16 cellular contexts compared by ENCODE assay signal in the genomic region with DNA sequence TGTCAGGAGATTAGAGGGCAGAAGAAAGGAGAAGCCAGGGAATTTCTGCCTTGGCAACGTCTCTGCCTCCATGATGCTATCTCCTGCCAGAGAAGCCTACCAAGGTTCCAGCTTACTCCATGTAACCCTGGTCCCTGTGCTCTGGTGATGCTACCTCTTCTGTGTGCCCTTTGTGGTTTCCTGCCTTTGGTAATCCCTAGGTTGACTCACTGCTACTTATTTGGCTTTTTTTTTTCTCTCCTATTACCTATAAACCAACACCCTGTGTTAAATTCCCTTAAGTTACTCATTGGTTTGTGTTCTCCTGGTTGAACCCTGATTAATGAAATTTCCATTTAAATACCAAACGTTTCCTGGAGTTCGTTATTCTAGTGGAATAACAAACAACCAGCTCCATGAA.
A peak's percentile ranks its signal among the peaks of the same experiment; 100 is the strongest.
DNase-seq lines count a peak whose midpoint lies in the region; ATAC-seq, FAIRE-seq and TF ChIP-seq lines count a peak whose summit lies in the region.
"Had no signal": no experiment of that assay in that cellular context is flagged by ENCODE, and none has a peak within 500 bp of the region (broad histone marks: within the 10 kb centered on the region; RNA-seq: fewer than 3 reads in every experiment).

No MANE protein-coding gene starts in this region.

- no peaks in the 10 kb centered on the region for H3K36me3 Mint-ChIP-seq in astrocyte (ENCODE audit: low read depth, unreplicated experiment)
- H3K36me3 Mint-ChIP-seq: activated naive CD8-positive, alpha-beta T cell had no signal

- no peak overlapping the region for H3K27ac ChIP-seq in astrocyte (ENCODE audit: low read depth, low read length)
- H3K27ac ChIP-seq: cardiac muscle cell had no signal

- no peak for TF ChIP-seq CTCF in astrocyte (IDR thresholded peaks at IDR 0.05; ENCODE audit: insufficient read depth, low read depth, low read length)

- no peak overlapping the region for H3K4me2 ChIP-seq in astrocyte (ENCODE audit: low read length)

- no peaks in the 10 kb centered on the region for H3K4me1 ChIP-seq in astrocyte (ENCODE audit: insufficient read depth, low read length)

- DNase-seq in LoVo (ENCODE audit: low spot score) (peak; percentile 46), astrocyte (ENCODE audit: low read depth) (peak; percentile 2), kidney tubule cell (ENCODE audit: low spot score) (peak; percentile 88), DMS153 (lab: John Stamatoyannopoulos, UW) (no peak)
- no peak for DNase-seq in activated naive CD4-positive, alpha-beta T cell (lab: John Stamatoyannopoulos, UW)
- DNase-seq: activated CD4-positive, alpha-beta T cell treated with anti-CD3 and anti-CD28 coated beads, Interleukin-2, amount 10 ng/mL, durations not matched to agents 24 days and 14 days; effector CD4-positive, alpha-beta T cell; foreskin melanocyte; NCI-H2107; nephron progenitor cell had no signal

- no peaks in the 10 kb centered on the region for H3K9me3 Mint-ChIP-seq in astrocyte (ENCODE audit: unreplicated experiment)
- H3K9me3 Mint-ChIP-seq: activated CD4-positive, alpha-beta T cell treated with anti-CD3 and anti-CD28 coated beads, Interleukin-2, amount 10 ng/mL, durations not matched to agents 24 days and 14 days; nephron progenitor cell had no signal

- no peak overlapping the region for H3K9ac ChIP-seq in astrocyte (ENCODE audit: low read length)

- H3K36me3 ChIP-seq in astrocyte (ENCODE audit: insufficient read depth, low read length) = no peaks in the 10 kb centered on the region
- H3K36me3 ChIP-seq: cardiac muscle cell had no signal

- no peaks in the 10 kb centered on the region for H4K20me1 ChIP-seq in astrocyte (ENCODE audit: insufficient read depth, low read length)

- no peaks in the 10 kb centered on the region for H3K27me3 Mint-ChIP-seq in astrocyte (ENCODE audit: low read depth, unreplicated experiment)
- H3K27me3 Mint-ChIP-seq: activated CD4-positive, alpha-beta T cell treated with anti-CD3 and anti-CD28 coated beads, Interleukin-2, amount 10 ng/mL, durations not matched to agents 24 days and 14 days; activated naive CD8-positive, alpha-beta T cell had no signal

- H3K4me3 Mint-ChIP-seq in astrocyte (ENCODE audit: unreplicated experiment) = no peak overlapping the region
- H3K4me3 Mint-ChIP-seq: activated CD4-positive, alpha-beta T cell treated with anti-CD3 and anti-CD28 coated beads, Interleukin-2, amount 10 ng/mL, durations not matched to agents 24 days and 14 days; activated naive CD8-positive, alpha-beta T cell; nephron progenitor cell; T-helper 1 cell treated with Interleukin-12 subunit alpha and Interleukin-12 subunit beta and Interleukin-4 antibody, amounts not matched to agents 30 μg/mL and 1 μg/mL, for 36 hours had no signal

- H3K9me3 ChIP-seq in astrocyte (ENCODE audit: insufficient read depth, low read depth, low read length) = no peaks in the 10 kb centered on the region

- H3K27ac Mint-ChIP-seq in astrocyte (ENCODE audit: unreplicated experiment) = no peak overlapping the region
- H3K27ac Mint-ChIP-seq: activated CD4-positive, alpha-beta T cell treated with anti-CD3 and anti-CD28 coated beads, Interleukin-2, amount 10 ng/mL, durations not matched to agents 24 days and 14 days; activated naive CD8-positive, alpha-beta T cell; nephron progenitor cell; T-helper 1 cell treated with Interleukin-12 subunit alpha and Interleukin-12 subunit beta and Interleukin-4 antibody, amounts not matched to agents 30 μg/mL and 1 μg/mL, for 36 hours had no signal

- H2AFZ ChIP-seq in astrocyte (ENCODE audit: low read depth, low read length) = no peak overlapping the region

- no peaks in the 10 kb centered on the region for H3K27me3 ChIP-seq in astrocyte (ENCODE audit: insufficient read depth, low read length)
- H3K27me3 ChIP-seq: cardiac muscle cell had no signal

- peaks cover 8% of the 10 kb centered on the region for H3K4me1 Mint-ChIP-seq in astrocyte (ENCODE audit: low read depth, unreplicated experiment)
- H3K4me1 Mint-ChIP-seq: activated CD4-positive, alpha-beta T cell treated with anti-CD3 and anti-CD28 coated beads, Interleukin-2, amount 10 ng/mL, durations not matched to agents 24 days and 14 days had no signal

- no peak for FAIRE-seq in astrocyte (lab: Jason Lieb, UNC)

- H3K79me2 ChIP-seq in astrocyte (ENCODE audit: insufficient read depth, low read length) = no peaks in the 10 kb centered on the region

- no peak overlapping the region for H3K4me3 ChIP-seq in astrocyte (ENCODE audit: insufficient read depth, low read depth, low read length)
- H3K4me3 ChIP-seq: cardiac muscle cell had no signal

- ATAC-seq in GM18502 (IDR thresholded peaks at IDR 0.05; ENCODE audit: poor library complexity, unreplicated experiment) (peak; percentile 41), GM21423 (IDR thresholded peaks at IDR 0.05; ENCODE audit: unreplicated experiment) (no peak), GM21390 (IDR thresholded peaks at IDR 0.05; ENCODE audit: unreplicated experiment) (no peak)

Comparison
In these comparisons a context has a peak if more than half of its experiments do, and no peak if none do; other contexts are left out.
1. DNase-seq: peak in LoVo (single experiment), astrocyte (single experiment) and kidney tubule cell (single experiment); none in DMS153 (single experiment) and activated naive CD4-positive, alpha-beta T cell (0 of 4).